ENCODE assay signal across 18 cellular contexts in genomic region chr5:2148312-2149195, GRCh38.
A peak's percentile ranks its signal among the peaks of the same experiment; 100 is the strongest.
DNase-seq lines count a peak whose midpoint lies in the region; ATAC-seq and TF ChIP-seq lines count a peak whose summit lies in the region.
"Had no signal": no experiment of that assay in that cellular context is flagged by ENCODE, and none has a peak within 500 bp of the region (broad histone marks: within the 10 kb centered on the region; RNA-seq: fewer than 3 reads in every experiment).

No MANE protein-coding gene starts in this region.

- no peaks in the 10 kb centered on the region for H3K4me1 ChIP-seq in spleen
- H3K4me1 ChIP-seq: heart left ventricle had no signal

- TF ChIP-seq CTCF in choroid plexus epithelial cell (conservative IDR thresholded peaks at IDR 0.05; ENCODE audit: low read depth, low read length), result no peak
- TF ChIP-seq CTCF in spleen (IDR thresholded peaks at IDR 0.05 in 8 of 11, conservative IDR thresholded peaks at IDR 0.05 in 3 of 11), result no peak

- WGBS in spleen, 5 donors, result 73 to 88% (median 81%) methylated on average over 14 of the region's 14 CpGs

- peaks cover 0 to 34% (median 0%) of the 10 kb centered on the region in 7 donors for H3K27me3 ChIP-seq in spleen (replicated peaks in 1 of 7)

- intact Hi-C loops in spleen (cut with DNase I; ENCODE audit: low total_unique reads), result no loop called here

- DNase-seq in NCI-H748 (lab: John Stamatoyannopoulos, UW; ENCODE audit: unreplicated experiment), result peak; percentile 40
- no peak for DNase-seq in NCI-H748 treated with DMSO at 0.1 percent for 48 hours (lab: John Stamatoyannopoulos, UW)
- DNase-seq in choroid plexus epithelial cell (ENCODE audit: low read depth), result peak; percentile 13
- DNase-seq in spleen, result peak; percentile 64
- no peak for DNase-seq in NK-92 (lab: John Stamatoyannopoulos, UW; ENCODE audit: unreplicated experiment)
- DNase-seq in T-helper 1 cell, result no peak
- DNase-seq: activated gamma-delta T cell; amygdala; central memory CD4-positive, alpha-beta T cell; effector CD4-positive, alpha-beta T cell; GOT3; heart left ventricle; NCI-H526; substantia nigra had no signal

- ATAC-seq in HG02610 (IDR thresholded peaks at IDR 0.05; ENCODE audit: unreplicated experiment), result peak; percentile 14
- ATAC-seq in HG02642 (IDR thresholded peaks at IDR 0.05; ENCODE audit: poor library complexity, unreplicated experiment), result no peak
- ATAC-seq: sciatic nerve had no signal

- H3K4me3 ChIP-seq in choroid plexus epithelial cell (ENCODE audit: low read depth, low read length), result no peak overlapping the region
- no peak overlapping the region for H3K4me3 ChIP-seq in spleen
- H3K4me3 ChIP-seq: heart left ventricle had no signal

- no peaks in the 10 kb centered on the region for H3K36me3 ChIP-seq in spleen
- H3K36me3 ChIP-seq: heart left ventricle had no signal

- H3K27ac ChIP-seq in spleen, result no peak overlapping the region
- H3K27ac ChIP-seq: 22Rv1, heart left ventricle had no signal

- TF ChIP-seq POLR2A in spleen (IDR thresholded peaks at IDR 0.05), result no peak

- H3K9me3 ChIP-seq in spleen, result peaks cover 0 to 19% (median 5%) of the 10 kb centered on the region in 8 donors

Comparison
In these comparisons a context has a peak if more than half of its experiments do, and no peak if none do; other contexts are left out.
1. DNase-seq: peak in NCI-H748 (single experiment), choroid plexus epithelial cell (single experiment) and spleen (single experiment); none in NCI-H748 treated with DMSO at 0.1 percent for 48 hours (single experiment), NK-92 (single experiment) and T-helper 1 cell (0 of 5).